ENCODE assay signal across 1 cellular context in the genomic region with DNA sequence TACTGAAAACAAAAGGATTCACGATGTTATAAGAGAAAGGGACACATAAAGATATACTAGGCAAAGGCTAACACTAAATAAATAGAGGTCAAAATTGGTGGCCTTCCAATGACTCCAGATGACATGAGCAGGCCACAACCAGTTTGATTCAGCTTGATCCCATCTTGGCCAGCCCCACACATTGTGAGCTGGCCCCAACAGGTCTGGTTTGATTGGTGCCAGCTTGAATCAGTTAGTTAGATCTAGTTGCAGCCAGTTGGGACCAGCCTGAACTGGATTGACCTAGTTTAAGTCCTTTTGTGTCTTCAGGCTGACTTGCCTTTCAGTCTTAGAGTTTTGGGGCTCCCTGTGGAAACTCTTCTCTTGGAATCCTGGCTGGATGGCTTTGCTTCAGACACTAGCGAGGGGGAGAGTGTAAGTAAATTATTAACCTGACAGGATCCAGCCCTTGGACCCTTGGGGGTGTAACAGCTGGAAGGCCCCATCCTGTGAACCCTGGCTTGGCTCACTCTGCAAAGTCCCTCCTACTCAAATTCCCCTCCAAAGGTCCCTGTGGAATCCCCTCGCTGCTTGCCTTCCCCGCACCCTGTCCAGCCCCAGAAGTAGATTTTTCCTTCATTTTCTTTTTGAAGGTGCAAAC.
TF ChIP-seq lines count a peak whose summit lies in the region.

No MANE protein-coding gene starts in this region.

TF ChIP-seq in HepG2, 621 proteins besides CTCF, POLR2A, EP300 and RAD21 (continued from another document):
- TF ChIP-seq, protein P1, sequence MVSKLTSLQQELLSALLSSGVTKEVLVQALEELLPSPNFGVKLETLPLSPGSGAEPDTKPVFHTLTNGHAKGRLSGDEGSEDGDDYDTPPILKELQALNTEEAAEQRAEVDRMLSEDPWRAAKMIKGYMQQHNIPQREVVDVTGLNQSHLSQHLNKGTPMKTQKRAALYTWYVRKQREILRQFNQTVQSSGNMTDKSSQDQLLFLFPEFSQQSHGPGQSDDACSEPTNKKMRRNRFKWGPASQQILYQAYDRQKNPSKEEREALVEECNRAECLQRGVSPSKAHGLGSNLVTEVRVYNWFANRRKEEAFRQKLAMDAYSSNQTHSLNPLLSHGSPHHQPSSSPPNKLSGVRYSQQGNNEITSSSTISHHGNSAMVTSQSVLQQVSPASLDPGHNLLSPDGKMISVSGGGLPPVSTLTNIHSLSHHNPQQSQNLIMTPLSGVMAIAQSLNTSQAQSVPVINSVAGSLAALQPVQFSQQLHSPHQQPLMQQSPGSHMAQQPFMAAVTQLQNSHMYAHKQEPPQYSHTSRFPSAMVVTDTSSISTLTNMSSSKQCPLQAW (CRISPR knock-in tag; IDR thresholded peaks at IDR 0.05): peak; percentile 90
- TF ChIP-seq CBX5 (CRISPR knock-in tag; IDR thresholded peaks at IDR 0.05; ENCODE audit: borderline replicate concordance) (no peak), NONO (IDR thresholded peaks at IDR 0.05) (no peak), NONO (CRISPR knock-in tag; conservative IDR thresholded peaks at IDR 0.05) (no peak), HMGXB4 (CRISPR knock-in tag; IDR thresholded peaks at IDR 0.05; ENCODE audit: borderline replicate concordance in 1 of 2, low read depth in 1 of 2) (0 out of 4 replicates have a peak, but pooled peaks of 1 of the 2 experiments have one; percentile 17)
